Comparison of ENCODE assay signal across 17 cellular contexts in genomic region chr17:74636541-74636940, GRCh38. TPM values are rescaled to one million over a fixed set of nuclear protein-coding genes. Genes with fewer than 3 reads are reported as not detected.
"Had no signal": no experiment of that assay in that cellular context is flagged by ENCODE, and none has a peak within 500 bp of the region (broad histone marks: within the 10 kb centered on the region; RNA-seq: fewer than 3 reads in every experiment).

No MANE protein-coding gene starts in this region.

RNA-seq across cellular contexts. Expression of gene CD300E, which starts 13.0 kb away (rescaled TPM):
- total RNA-seq: osteocyte, pulmonary artery endothelial cell, smooth muscle cell had no signal
- polyA plus RNA-seq: naive thymus-derived CD4-positive, alpha-beta T cell; neural cell; smooth muscle cell had no signal

RNA-seq across cellular contexts. Expression of gene CD300LD, which starts 44.5 kb away (rescaled TPM):
- total RNA-seq: natural killer cell, osteocyte, pancreas, posterior vena cava, prostate gland, pulmonary artery endothelial cell, right atrium auricular region, sciatic nerve, smooth muscle cell, suprapubic skin, testis, tibial nerve, upper lobe of left lung, urinary bladder, uterus had no signal
- polyA plus RNA-seq: naive thymus-derived CD4-positive, alpha-beta T cell; neural cell; pancreas; smooth muscle cell; urinary bladder had no signal
